ENCODE assay signal across 30 cellular contexts in the genomic region with DNA sequence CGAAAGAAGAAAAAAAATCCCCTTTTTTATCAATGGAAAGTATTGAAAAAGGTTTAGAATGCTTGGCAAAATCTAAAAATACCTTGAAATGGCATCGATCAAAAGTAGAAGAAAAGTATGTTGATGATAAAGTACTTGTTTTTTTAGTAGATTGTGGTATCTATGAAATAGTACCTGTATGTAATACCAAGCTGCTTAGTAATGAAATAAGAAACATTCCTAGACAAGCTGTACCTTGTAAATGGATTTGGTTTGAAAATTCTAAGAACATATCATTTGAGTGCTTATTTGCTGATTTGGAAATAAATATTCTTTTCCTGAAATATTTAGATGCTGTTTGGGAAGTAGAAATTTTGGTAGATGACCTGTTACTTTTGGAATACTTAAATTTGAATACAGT. TPM values are rescaled to one million over a fixed set of nuclear protein-coding genes. Genes with fewer than 3 reads are reported as not detected.
"Had no signal": no experiment of that assay in that cellular context is flagged by ENCODE, and none has a peak within 500 bp of the region (broad histone marks: within the 10 kb centered on the region; RNA-seq: fewer than 3 reads in every experiment).

No MANE protein-coding gene starts in this region.

- H3K27me3 ChIP-seq: colonic mucosa, esophagus squamous epithelium, gastroesophageal sphincter, hepatocyte, left lung had no signal

- H3K4me3 ChIP-seq: colonic mucosa, esophagus squamous epithelium, gastroesophageal sphincter, heart left ventricle, hepatocyte, left lung, lower lobe of right lung, mucosa of descending colon had no signal

- H3K27ac ChIP-seq: colonic mucosa, epithelial cell of prostate, esophagus squamous epithelium, gastroesophageal sphincter, heart left ventricle, hepatocyte, left lung, lower lobe of right lung had no signal

- ATAC-seq: effector memory CD8-positive, alpha-beta T cell; esophagus mucosa; gastroesophageal sphincter; heart left ventricle; left cardiac atrium; left lung; left ventricle myocardium superior; lower lobe of right lung; mucosa of descending colon; naive thymus-derived CD8-positive, alpha-beta T cell had no signal

- H3K4me1 ChIP-seq: colonic mucosa, esophagus squamous epithelium, gastroesophageal sphincter, heart left ventricle, left lung, lower lobe of right lung had no signal

- DNase-seq: colonic mucosa; cortex of kidney; effector CD8-positive, alpha-beta T cell; effector memory CD8-positive, alpha-beta T cell; endodermal cell; erythroblast; esophagus squamous epithelium; foreskin fibroblast; heart left ventricle; hypothalamus; immature natural killer cell; islet precursor cell; left cardiac atrium; left lung; left ventricle myocardium superior; lower lobe of right lung; mesenchymal stem cell; mucosa of descending colon; naive B cell; naive thymus-derived CD8-positive, alpha-beta T cell had no signal

- H3K36me3 ChIP-seq: colonic mucosa, esophagus squamous epithelium, gastroesophageal sphincter, heart left ventricle, left lung, lower lobe of right lung had no signal

- H3K9me3 ChIP-seq: colonic mucosa, esophagus squamous epithelium, gastroesophageal sphincter, heart left ventricle, left lung, lower lobe of right lung, mucosa of descending colon had no signal

RNA-seq across cellular contexts. Expression of a gene that starts 18.4 kb away (rescaled TPM):
- total RNA-seq: colonic mucosa; dermis microvascular lymphatic vessel endothelial cell; esophagus mucosa; kidney epithelial cell; left cardiac atrium; left lung; left ventricle myocardium superior; lower leg skin; lower lobe of right lung; lung microvascular endothelial cell; mesothelial cell of epicardium; mucosa of descending colon; myocyte; naive thymus-derived CD8-positive, alpha-beta T cell had no signal
- polyA plus RNA-seq: heart left ventricle; hepatocyte; immature natural killer cell; naive thymus-derived CD8-positive, alpha-beta T cell had no signal
